In the genomic region with DNA sequence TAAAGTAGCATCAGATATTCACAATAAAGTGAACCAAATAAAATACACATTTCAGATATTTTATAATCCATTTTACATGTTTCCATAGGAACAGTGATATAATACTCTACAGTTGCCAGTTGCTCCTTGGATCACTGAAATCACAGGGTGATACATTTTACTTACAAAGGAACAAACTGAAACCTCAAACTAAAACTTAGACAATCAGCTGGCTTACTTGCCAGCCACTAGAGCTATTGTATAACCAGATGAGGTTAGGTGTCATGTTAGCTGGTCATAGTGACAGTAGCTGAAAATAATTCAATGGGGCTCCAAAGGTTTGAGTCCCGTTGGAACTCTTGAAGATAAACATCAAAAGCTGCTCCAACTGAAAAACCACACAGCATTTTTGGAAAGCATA, we compare ENCODE assay signal across 23 cellular contexts.
DNase-seq lines count a peak whose midpoint lies in the region; ATAC-seq lines count a peak whose summit lies in the region.
"Had no signal": no experiment of that assay in that cellular context is flagged by ENCODE, and none has a peak within 500 bp of the region (broad histone marks: within the 10 kb centered on the region; RNA-seq: fewer than 3 reads in every experiment).

No MANE protein-coding gene starts in this region.

- ATAC-seq in GM18502 (IDR thresholded peaks at IDR 0.05; ENCODE audit: poor library complexity, unreplicated experiment) (peak; percentile 45), GM18907 (IDR thresholded peaks at IDR 0.05; ENCODE audit: unreplicated experiment) (peak; percentile 73), left lobe of liver (peak; percentile 84)
- ATAC-seq: SK-N-SH treated with all-trans-retinoic acid at 6 μM for 48 hours had no signal

- DNase-seq in LHCN-M2 (ENCODE audit: low read depth) (peak; percentile 57), left lobe of liver (ENCODE audit: low spot score) (no peak), SK-N-DZ (ENCODE audit: low spot score) (no peak), NCI-H1417 (lab: John Stamatoyannopoulos, UW) (no peak), NCI-H82 treated with DMSO at 0.1 percent for 48 hours (lab: John Stamatoyannopoulos, UW; ENCODE audit: unreplicated experiment) (no peak), foreskin melanocyte (no peak)
- DNase-seq: BE2C; CD8-positive, alpha-beta memory T cell; DMS79; GM23248; HCEC 1CT; IMR-90; Karpas-422; NCI-H1105 treated with DMSO at 0.1 percent for 48 hours; NCI-H187; NCI-H2171 treated with DMSO at 0.1 percent for 48 hours; NCI-H774; SHP77; T-helper 1 cell; T1000 had no signal
